In genomic region chr11:130216591-130217132, GRCh38 we compare ENCODE assay signal across 1 cellular context.
TF ChIP-seq lines count a peak whose summit lies in the region.

No MANE protein-coding gene starts in this region.

TF ChIP-seq in GM23338, 12 proteins besides CTCF, POLR2A, EP300 and RAD21 (continued from another document):
- TF ChIP-seq ZNF462 (CRISPR knock-in tag; IDR thresholded peaks at IDR 0.05): no peak
- no peak for TF ChIP-seq EZH2 (IDR thresholded peaks at IDR 0.05; ENCODE audit: low read depth, unreplicated experiment)
- TF ChIP-seq ZNF114 (CRISPR knock-in tag; IDR thresholded peaks at IDR 0.05): no peak
- TF ChIP-seq POLR2AphosphoS5 (IDR thresholded peaks at IDR 0.05; ENCODE audit: low read depth): no peak
- TF ChIP-seq ETS1 (IDR thresholded peaks at IDR 0.05): no peak
- TF ChIP-seq JUNB (IDR thresholded peaks at IDR 0.05; ENCODE audit: unreplicated experiment): no peak
- no peak for TF ChIP-seq REST (IDR thresholded peaks at IDR 0.05; ENCODE audit: unreplicated experiment)
- TF ChIP-seq EZH2phosphoT487 (IDR thresholded peaks at IDR 0.05; ENCODE audit: unreplicated experiment): no peak
